8 cellular contexts compared by ENCODE assay signal in genomic region chr1:15975805-15976680, GRCh38. TPM values are rescaled to one million over a fixed set of nuclear protein-coding genes. Genes with fewer than 3 reads are reported as not detected.
DNase-seq lines count a peak whose midpoint lies in the region; ATAC-seq, FAIRE-seq and TF ChIP-seq lines count a peak whose summit lies in the region.

ZBTB17 (minus strand) TSS chr1:15976101; CDS start chr1:15948495, 27,606 bp downstream.

- no peaks in the 10 kb centered on the region for H3K9me3 ChIP-seq in keratinocyte (ENCODE audit: control insufficient read depth, low read depth, low read length)

- H3K36me3 ChIP-seq in keratinocyte (ENCODE audit: control insufficient read depth in 2 of 2, extremely low read depth in 1 of 2, insufficient read depth in 2 of 2, low read length in 2 of 2) = peaks cover 7 to 11% of the 10 kb centered on the region in 2 experiments

- no peaks in the 10 kb centered on the region for H3K27me3 ChIP-seq in keratinocyte (ENCODE audit: control insufficient read depth, extremely low read depth, insufficient read depth, low read length)

- H3K9me1 ChIP-seq in keratinocyte (ENCODE audit: control insufficient read depth, extremely low read depth, insufficient read depth, low read length) = no peaks in the 10 kb centered on the region

- no peaks in the 10 kb centered on the region for H4K20me1 ChIP-seq in keratinocyte (ENCODE audit: control insufficient read depth, extremely low read depth, insufficient read depth, low read length)

- H3K79me2 ChIP-seq in keratinocyte (ENCODE audit: control insufficient read depth, insufficient read depth, low read length) = peaks cover 37% of the 10 kb centered on the region

- peaks cover 9% of the 10 kb centered on the region for H3K4me1 ChIP-seq in keratinocyte (ENCODE audit: control insufficient read depth, extremely low read depth, insufficient read depth, low read length)

- H2AFZ ChIP-seq in keratinocyte (ENCODE audit: control insufficient read depth, low read length) = peak within 1 kb of the TSS; percentile 66

- dilution Hi-C loops in keratinocyte (cut with MboI; ENCODE audit: extremely low pct_ligation_motif_present, low sequenced_read_pairs) = no loop called here

- ATAC-seq in GM19043 (IDR thresholded peaks at IDR 0.05; ENCODE audit: low read depth, unreplicated experiment) (peak; percentile 65), HG03378 (IDR thresholded peaks at IDR 0.05; ENCODE audit: unreplicated experiment) (peak; percentile 66)

- DNase-seq in AG09309 (ENCODE audit: low read depth) (peak; percentile 61), NCI-H460 (ENCODE audit: extremely low read depth, low read depth) (peak; percentile 88), cerebellar cortex (ENCODE audit: low spot score) (peak; percentile 92), keratinocyte (ENCODE audit: low read depth, low spot score) (peak; percentile 60)
- peak; percentile 96 for DNase-seq in activated CD4-positive, CD25-positive, alpha-beta regulatory T cell treated with anti-CD3 and anti-CD28 coated beads, Interleukin-2, amount 50 U/mL, for 72 hours
- peak; percentile 89 to 95 (median 95) for DNase-seq in stimulated activated CD4-positive, alpha-beta T cell treated with anti-CD3 and anti-CD28 coated beads, Interleukin-12 subunit alpha, Interleukin-12 subunit beta, amount 100 ng/mL, for 48 hours (ENCODE audit: low read depth in 2 of 3, low spot score in 1 of 3)

- H3K4me2 ChIP-seq in keratinocyte (ENCODE audit: control insufficient read depth, extremely low read depth, insufficient read depth, low read depth, low read length) = peak within 1 kb of the TSS; percentile 99

- peak within 1 kb of the TSS; percentile 74 for H3K27ac ChIP-seq in keratinocyte (ENCODE audit: control insufficient read depth, insufficient read depth, low read length)

- H3K4me3 ChIP-seq in AG09309 (ENCODE audit: control insufficient read depth, low read depth, low read length) (peak within 1 kb of the TSS; percentile 86), keratinocyte (ENCODE audit: control insufficient read depth in 2 of 3, extremely low read depth in 1 of 3, insufficient read depth in 2 of 3, low read depth in 1 of 3, low read length in 3 of 3) (peak within 1 kb of the TSS; percentile 75 to 91 (median 81))

- peak; percentile 73 for FAIRE-seq in keratinocyte (lab: Jason Lieb, UNC)

- TF ChIP-seq CTCF in AG09309 (IDR thresholded peaks at IDR 0.05; ENCODE audit: control insufficient read depth, insufficient read depth, low read depth, low read length, missing control alignments) (peak; percentile 0), keratinocyte (optimal IDR thresholded peaks at IDR 0.05 in 1 of 3, IDR thresholded peaks at IDR 0.05 in 1 of 3, conservative IDR thresholded peaks at IDR 0.05 in 1 of 3; ENCODE audit: extremely low read depth in 1 of 3, insufficient read depth in 2 of 3, low read length in 3 of 3) (no peak)

- H3K9ac ChIP-seq in keratinocyte (ENCODE audit: control insufficient read depth, extremely low read depth, insufficient read depth, low read length) = peak within 1 kb of the TSS; percentile 79

RNA-seq across cellular contexts. Expression of gene ZBTB17, which starts in this region (rescaled TPM):
- 10.0 and 14.3 TPM in 2 replicates for total RNA-seq in NCI-H460 (2014; rRNA removed; shearing (Covaris generic))
- 50.8 and 97.0 TPM in 2 replicates for polyA plus RNA-seq in NCI-H460 (2014; cell fraction: nucleus; rRNA removed)
- polyA plus RNA-seq in keratinocyte = 18.4 to 46.0 TPM (median 19.7 TPM) in 3 replicates
- 19.9 TPM for polyA plus RNA-seq in keratinocyte (2011; ENCODE audit: low read depth)
- polyA plus RNA-seq in keratinocyte (2011; cell fraction: cytosol; rRNA removed) = 14.4 and 22.8 TPM in 2 replicates
- polyA plus RNA-seq in keratinocyte (2011; cell fraction: nucleus; rRNA removed) = 54.4 and 73.4 TPM in 2 replicates
- polyA plus RNA-seq in keratinocyte (2012; ENCODE audit: low replicate concordance) = 17.7 and 30.4 TPM in 2 replicates
- 30.1 to 46.5 TPM (median 44.2 TPM) in 3 replicates for polyA minus RNA-seq in keratinocyte
- polyA minus RNA-seq in keratinocyte (2011; cell fraction: cytosol; rRNA and poly(A)+ RNA removed) = 45.1 TPM
- 27.1 and 27.3 TPM in 2 replicates for polyA minus RNA-seq in keratinocyte (2011; cell fraction: nucleus; rRNA and poly(A)+ RNA removed)

Comparison
In these comparisons a context has a peak if more than half of its experiments do, and no peak if none do; other contexts are left out.
1. Peak in every context shown above with its lines: DNase-seq, ATAC-seq, H3K4me3 ChIP-seq and H3K27ac ChIP-seq.